6 cellular contexts compared by ENCODE assay signal in genomic region chr6:140790109-140790508, GRCh38.
"Had no signal": no experiment of that assay in that cellular context is flagged by ENCODE, and none has a peak within 500 bp of the region (broad histone marks: within the 10 kb centered on the region; RNA-seq: fewer than 3 reads in every experiment).

No MANE protein-coding gene starts in this region.

- H3K27me3 Mint-ChIP-seq: IgD-negative memory B cell had no signal

- DNase-seq: KBM-7, KG1 had no signal

- H3K4me1 Mint-ChIP-seq: IgD-negative memory B cell had no signal

- H3K4me2 ChIP-seq: KMS-11 had no signal

- FAIRE-seq: HTR-8/SVneo had no signal

- H3K4me3 Mint-ChIP-seq: IgD-negative memory B cell had no signal

- H3K9ac ChIP-seq: KMS-11 had no signal

- H3K36me3 Mint-ChIP-seq: IgD-negative memory B cell had no signal

- H3K27ac Mint-ChIP-seq: IgD-negative memory B cell had no signal

- H3K27ac ChIP-seq: HL-60, KMS-11 had no signal
